ENCODE assay signal across 9 cellular contexts in the genomic region with DNA sequence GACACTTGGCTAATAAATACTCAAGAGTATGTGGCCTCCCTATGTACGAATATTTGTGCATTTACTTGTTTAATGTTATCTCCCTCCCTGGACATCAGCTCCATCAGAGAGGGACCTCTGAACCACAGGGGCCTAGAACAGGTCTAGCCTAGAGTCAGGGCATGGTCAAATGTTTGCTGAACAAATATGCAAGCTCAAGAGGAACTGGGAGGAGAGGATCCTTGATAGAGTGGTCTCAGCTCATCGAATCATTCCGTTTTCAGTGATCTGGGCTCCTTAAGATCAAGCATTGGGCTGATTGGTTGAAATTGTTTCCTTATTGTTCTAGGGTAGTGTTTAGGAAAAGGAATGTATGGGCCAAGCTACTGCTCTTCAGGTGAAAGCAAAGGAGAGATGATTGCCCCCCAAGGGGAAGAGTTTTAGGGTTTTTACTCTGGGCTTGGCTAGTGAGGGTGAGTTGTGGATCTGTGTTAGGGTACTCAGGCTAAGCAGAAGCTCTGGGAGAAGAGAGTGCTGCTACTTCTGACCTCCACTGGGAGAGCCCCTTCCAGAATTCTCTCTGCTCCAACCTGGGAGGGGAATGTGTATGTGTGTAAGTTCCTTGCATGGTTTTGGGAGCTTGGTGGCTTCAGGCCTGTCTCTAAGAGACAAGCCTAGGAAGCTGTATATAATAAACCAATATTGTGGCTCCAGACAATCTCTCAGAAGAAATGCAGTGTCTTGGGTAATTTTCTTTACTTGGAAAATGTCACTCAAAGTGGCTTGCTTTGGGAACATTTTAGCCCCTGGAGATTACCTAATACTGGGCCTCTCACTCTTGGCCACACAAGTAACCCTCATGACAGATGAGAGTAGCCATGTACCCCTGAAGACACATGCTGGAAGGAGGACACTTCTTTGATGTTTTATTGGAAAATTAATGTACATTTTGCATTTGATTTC.
DNase-seq lines count a peak whose midpoint lies in the region; ATAC-seq and TF ChIP-seq lines count a peak whose summit lies in the region.
"Had no signal": no experiment of that assay in that cellular context is flagged by ENCODE, and none has a peak within 500 bp of the region (broad histone marks: within the 10 kb centered on the region; RNA-seq: fewer than 3 reads in every experiment).

No MANE protein-coding gene starts in this region.

- no peak for DNase-seq in activated T-helper 1 cell treated with anti-CD3 and anti-CD28 coated beads, Interleukin-12 subunit alpha, Interleukin-12 subunit beta, Interleukin-2, Interleukin-4 antibody, amounts not matched to agents 30 ng/mL and 10 ng/mL and 1 ng/mL, durations not matched to agents 14 hours and 24 hours and 36 hours (ENCODE audit: low spot score)
- DNase-seq in ACHN = no peak
- DNase-seq in SKM-1 (lab: John Stamatoyannopoulos, UW; ENCODE audit: unreplicated experiment) = no peak
- DNase-seq in CD4-positive, alpha-beta T cell = no peak
- DNase-seq in activated gamma-delta T cell (lab: John Stamatoyannopoulos, UW) = no peak
- DNase-seq: endodermal cell had no signal

- ATAC-seq in GM18508 (IDR thresholded peaks at IDR 0.05; ENCODE audit: insufficient read depth, unreplicated experiment) = peak; percentile 4
- ATAC-seq in GM21360 (IDR thresholded peaks at IDR 0.05; ENCODE audit: unreplicated experiment) = peak; percentile 27
- peak; percentile 17 for ATAC-seq in HG03045 (IDR thresholded peaks at IDR 0.05; ENCODE audit: unreplicated experiment)
- ATAC-seq in CD4-positive, alpha-beta T cell (ENCODE audit: poor library complexity) = no peak

- no peak overlapping the region for H3K27ac ChIP-seq in CD4-positive, alpha-beta T cell (ENCODE audit: low read depth, low read length)

- POLR2A ChIA-PET in CD4-positive, alpha-beta T cell (lab: Charles Lee) = no interaction called here

- peaks cover 6% of the 10 kb centered on the region for H3K27me3 Mint-ChIP-seq in activated T-helper 1 cell treated with anti-CD3 and anti-CD28 coated beads, Interleukin-12 subunit alpha, Interleukin-12 subunit beta, Interleukin-2, Interleukin-4 antibody, amounts not matched to agents 30 ng/mL and 10 ng/mL and 1 ng/mL, durations not matched to agents 14 hours and 24 hours and 36 hours (ENCODE audit: insufficient read depth)
- no peaks in the 10 kb centered on the region for H3K27me3 Mint-ChIP-seq in CD4-positive, alpha-beta T cell

- no peaks in the 10 kb centered on the region for H3K9me3 ChIP-seq in CD4-positive, alpha-beta T cell (ENCODE audit: control insufficient read depth, low read length)

- H3K27ac Mint-ChIP-seq in activated T-helper 1 cell treated with anti-CD3 and anti-CD28 coated beads, Interleukin-12 subunit alpha, Interleukin-12 subunit beta, Interleukin-2, Interleukin-4 antibody, amounts not matched to agents 30 ng/mL and 10 ng/mL and 1 ng/mL, durations not matched to agents 14 hours and 24 hours and 36 hours = peak overlapping the region; percentile 83
- H3K27ac Mint-ChIP-seq in CD4-positive, alpha-beta T cell = no peak overlapping the region
- H3K27ac Mint-ChIP-seq: endodermal cell had no signal

- peaks cover 33% of the 10 kb centered on the region for H3K4me1 Mint-ChIP-seq in activated T-helper 1 cell treated with anti-CD3 and anti-CD28 coated beads, Interleukin-12 subunit alpha, Interleukin-12 subunit beta, Interleukin-2, Interleukin-4 antibody, amounts not matched to agents 30 ng/mL and 10 ng/mL and 1 ng/mL, durations not matched to agents 14 hours and 24 hours and 36 hours (ENCODE audit: low read depth)
- H3K4me1 Mint-ChIP-seq in CD4-positive, alpha-beta T cell (ENCODE audit: low read depth) = no peaks in the 10 kb centered on the region
- H3K4me1 Mint-ChIP-seq: endodermal cell had no signal

- TF ChIP-seq CTCF in CD4-positive, alpha-beta T cell (IDR thresholded peaks at IDR 0.05) = no peak

- peaks cover 32% of the 10 kb centered on the region for H3K9me3 Mint-ChIP-seq in activated T-helper 1 cell treated with anti-CD3 and anti-CD28 coated beads, Interleukin-12 subunit alpha, Interleukin-12 subunit beta, Interleukin-2, Interleukin-4 antibody, amounts not matched to agents 30 ng/mL and 10 ng/mL and 1 ng/mL, durations not matched to agents 14 hours and 24 hours and 36 hours
- H3K9me3 Mint-ChIP-seq in CD4-positive, alpha-beta T cell = peaks cover 11% of the 10 kb centered on the region

- intact Hi-C loops in activated T-helper 1 cell treated with anti-CD3 and anti-CD28 coated beads, Interleukin-12 subunit alpha, Interleukin-12 subunit beta, Interleukin-2, Interleukin-4 antibody, amounts not matched to agents 30 ng/mL and 10 ng/mL and 1 ng/mL, durations not matched to agents 14 hours and 24 hours and 36 hours (cut with micrococcal nuclease) = loop anchor here (1.0 to 5.0 kb wide), 4 partner anchors 11 to 395 kb away; partner anchors contain the start of genes PDZD8 and RAB11FIP2
- intact Hi-C loops in CD4-positive, alpha-beta T cell (cut with DNase I, micrococcal nuclease) = no loop called here

- CTCF ChIA-PET in CD4-positive, alpha-beta T cell (lab: Charles Lee) = no interaction called here

- H3K27me3 ChIP-seq in CD4-positive, alpha-beta T cell (ENCODE audit: control insufficient read depth, insufficient read depth, low read length) = no peaks in the 10 kb centered on the region

- in situ Hi-C loops in ACHN (cut with HindIII; ENCODE audit: low pct_ligation_motif_present, low pct_unique_long_range_greater_than_20kb, low sequenced_read_pairs) = no loop called here

- peaks cover 5% of the 10 kb centered on the region for H3K36me3 Mint-ChIP-seq in activated T-helper 1 cell treated with anti-CD3 and anti-CD28 coated beads, Interleukin-12 subunit alpha, Interleukin-12 subunit beta, Interleukin-2, Interleukin-4 antibody, amounts not matched to agents 30 ng/mL and 10 ng/mL and 1 ng/mL, durations not matched to agents 14 hours and 24 hours and 36 hours (ENCODE audit: low read depth)
- no peaks in the 10 kb centered on the region for H3K36me3 Mint-ChIP-seq in CD4-positive, alpha-beta T cell (ENCODE audit: low read depth)

- peak overlapping the region; percentile 15 for H3K4me3 Mint-ChIP-seq in activated T-helper 1 cell treated with anti-CD3 and anti-CD28 coated beads, Interleukin-12 subunit alpha, Interleukin-12 subunit beta, Interleukin-2, Interleukin-4 antibody, amounts not matched to agents 30 ng/mL and 10 ng/mL and 1 ng/mL, durations not matched to agents 14 hours and 24 hours and 36 hours
- H3K4me3 Mint-ChIP-seq in CD4-positive, alpha-beta T cell = no peak overlapping the region
- H3K4me3 Mint-ChIP-seq: endodermal cell had no signal
